ENCODE assay signal across 13 cellular contexts in genomic region chr7:73648593-73649332, GRCh38. TPM values are rescaled to one million over a fixed set of nuclear protein-coding genes. Genes with fewer than 3 reads are reported as not detected.
DNase-seq lines count a peak whose midpoint lies in the region; ATAC-seq, FAIRE-seq and TF ChIP-seq lines count a peak whose summit lies in the region.
"Had no signal": no experiment of that assay in that cellular context is flagged by ENCODE, and none has a peak within 500 bp of the region (broad histone marks: within the 10 kb centered on the region; RNA-seq: fewer than 3 reads in every experiment).

No MANE protein-coding gene starts in this region.

- no peak for ATAC-seq in A549
- ATAC-seq in activated T-helper 17 cell treated with anti-CD3 and anti-CD28 coated beads, Interleukin-2, amount 50 U/mL, for 72 hours (replicated peaks), result no peak

- no peaks in the 10 kb centered on the region for H3K9me3 Mint-ChIP-seq in Calu3 (ENCODE audit: low read depth, unreplicated experiment)
- H3K9me3 Mint-ChIP-seq in activated T-helper 17 cell treated with anti-CD3 and anti-CD28 coated beads, Interleukin-2, amount 50 U/mL, for 72 hours, result no peaks in the 10 kb centered on the region
- H3K9me3 Mint-ChIP-seq in immature natural killer cell, result no peaks in the 10 kb centered on the region

- H3K4me1 ChIP-seq in A549, result peaks cover 13% of the 10 kb centered on the region; the same call in 2 of the 3 replicates

- H3K4me1 Mint-ChIP-seq in Calu3 (ENCODE audit: low read depth, unreplicated experiment) (peaks cover 8% of the 10 kb centered on the region), immature natural killer cell (peaks cover 0 to 6% of the 10 kb centered on the region in 2 donors)
- H3K4me1 Mint-ChIP-seq in activated T-helper 17 cell treated with anti-CD3 and anti-CD28 coated beads, Interleukin-2, amount 50 U/mL, for 72 hours, result peaks cover 16% of the 10 kb centered on the region

- H3K27ac Mint-ChIP-seq in Calu3 (ENCODE audit: unreplicated experiment), result no peak overlapping the region
- peak overlapping the region; percentile 40 for H3K27ac Mint-ChIP-seq in activated T-helper 17 cell treated with anti-CD3 and anti-CD28 coated beads, Interleukin-2, amount 50 U/mL, for 72 hours
- no peak overlapping the region for H3K27ac Mint-ChIP-seq in immature natural killer cell

- peak overlapping the region; percentile 68; the same call in 1 of the 3 replicates for H3K4me3 ChIP-seq in A549

- no peak for TF ChIP-seq POLR2A in A549 (IDR thresholded peaks at IDR 0.05; ENCODE audit: low read length)

- DNase-seq in A549 (ENCODE audit: low read depth in 1 of 2, low spot score in 1 of 2) (no peak), Calu3 (no peak), immature natural killer cell (no peak), cerebellum (ENCODE audit: low spot score) (no peak), NCI-H510A treated with DMSO at 0.1 percent for 48 hours (lab: John Stamatoyannopoulos, UW) (no peak), NCI-H2171 treated with DMSO at 0.1 percent for 48 hours (lab: John Stamatoyannopoulos, UW) (no peak), DMS114 treated with DMSO at 0.1 percent for 48 hours (lab: John Stamatoyannopoulos, UW; ENCODE audit: unreplicated experiment) (no peak)
- DNase-seq: activated CD4-positive, CD25-positive, alpha-beta regulatory T cell; activated T-cell treated with anti-CD3 and anti-CD28 coated beads, Interleukin-2, amount 50 U/mL, for 48 hours; DND-41; MG63 had no signal

- TF ChIP-seq EP300 in A549 (IDR thresholded peaks at IDR 0.05), result no peak

- H3K4me3 Mint-ChIP-seq in Calu3 (ENCODE audit: low read depth, unreplicated experiment) (peak overlapping the region; percentile 55), immature natural killer cell (peak overlapping the region in 4 of 5 donors; percentile 26 to 53 (median 40))
- H3K4me3 Mint-ChIP-seq in activated T-helper 17 cell treated with anti-CD3 and anti-CD28 coated beads, Interleukin-2, amount 50 U/mL, for 72 hours, result peak overlapping the region; percentile 62

- H3K9me3 ChIP-seq in A549, result no peaks in the 10 kb centered on the region
- H3K9me3 ChIP-seq: MG63 had no signal

- H3K27ac ChIP-seq in A549, result peak overlapping the region; percentile 91 to 95; a peak in 5 of 6 replicates

- no peak for TF ChIP-seq RAD21 in A549 (conservative IDR thresholded peaks at IDR 0.05 in 1 of 2, IDR thresholded peaks at IDR 0.05 in 1 of 2)

- no peaks in the 10 kb centered on the region for H3K36me3 Mint-ChIP-seq in Calu3 (ENCODE audit: insufficient read depth, unreplicated experiment)
- no peaks in the 10 kb centered on the region for H3K36me3 Mint-ChIP-seq in activated T-helper 17 cell treated with anti-CD3 and anti-CD28 coated beads, Interleukin-2, amount 50 U/mL, for 72 hours (ENCODE audit: low read depth)
- no peaks in the 10 kb centered on the region for H3K36me3 Mint-ChIP-seq in immature natural killer cell

- peak overlapping the region; percentile 98 for H3K4me2 ChIP-seq in A549

- 73% methylated on average over 1 of the region's 1 CpG for WGBS in A549 (ENCODE audit: missing lambda C conversion rate)

- CTCF ChIA-PET in A549 (lab: Yijun Ruan, JAX), result interaction anchor here (1.1 to 4.0 kb wide), 2 partner anchors 19 to 41 kb away, joined by 4 to 17 read pairs; no protein-coding TSS in a partner anchor
- CTCF ChIA-PET in Calu3 (lab: Charles Lee), result interaction anchor here (1.0 kb wide), 1 partner anchor 27 kb away, joined by 5 read pairs; no protein-coding TSS in a partner anchor

- intact Hi-C loops in Calu3 (cut with micrococcal nuclease; ENCODE audit: unreplicated experiment), result no loop called here

- POLR2A ChIA-PET in A549 (lab: Yijun Ruan, JAX), result no interaction called here

- no peak for FAIRE-seq in A549 (lab: Jason Lieb, UNC)

- TF ChIP-seq CTCF in A549 (IDR thresholded peaks at IDR 0.05), result no peak
- no peak for TF ChIP-seq CTCF in Calu3 (IDR thresholded peaks at IDR 0.05; ENCODE audit: unreplicated experiment)

- H3K27me3 Mint-ChIP-seq in Calu3 (ENCODE audit: unreplicated experiment), result peaks cover 54% of the 10 kb centered on the region
- peaks cover 44% of the 10 kb centered on the region for H3K27me3 Mint-ChIP-seq in activated T-helper 17 cell treated with anti-CD3 and anti-CD28 coated beads, Interleukin-2, amount 50 U/mL, for 72 hours
- peaks cover 13 to 43% (median 14%) of the 10 kb centered on the region in 3 donors for H3K27me3 Mint-ChIP-seq in immature natural killer cell (ENCODE audit: low read depth in 3 of 3)

- BruUV-seq in Calu3 (replicated peaks; lab: Mats Ljungman, UMichigan), result no TSS peak

TF ChIP-seq in A549, 52 proteins besides CTCF, POLR2A, EP300 and RAD21 (continues in another document):
- TF ChIP-seq HOXA7 (CRISPR knock-in tag; IDR thresholded peaks at IDR 0.05) (no peak), PBX3 (IDR thresholded peaks at IDR 0.05) (no peak), REST (IDR thresholded peaks at IDR 0.05) (no peak)

RNA-seq across cellular contexts. Expression of gene VPS37D, which starts 18.9 kb away (rescaled TPM):
- polyA plus RNA-seq in A549 (2011; rRNA removed), result 3.3 and 3.8 TPM in 2 replicates
- polyA plus RNA-seq in A549 (2012; cell fraction: cytosol; rRNA removed), result 3.2 and 4.5 TPM in 2 replicates
- 3.2 and 3.6 TPM in 2 replicates for polyA plus RNA-seq in A549 (2012; cell fraction: nucleus; rRNA removed)
- 2.2 to 2.9 TPM (median 2.6 TPM) in 3 replicates for polyA plus RNA-seq in A549 (2017; fragmentation: RNase III; extraction: RNeasy Plus Mini Kit Qiagen cat#74134 plus additional on column Dnase treatment)
- polyA minus RNA-seq in A549 (2011; rRNA and poly(A)+ RNA removed), result 2.1 and 3.3 TPM in 2 replicates
- 0.94 and 1.3 TPM in 2 replicates for total RNA-seq in Calu3 (2022)
- total RNA-seq in activated T-helper 17 cell treated with anti-CD3 and anti-CD28 coated beads, Interleukin-2, amount 50 U/mL, for 72 hours, result under 1 TPM; 0.15 to 0.48 TPM
- under 1 TPM in 1 of 3 donors, not detected in 2; 0.39 TPM for polyA plus RNA-seq in immature natural killer cell
- total RNA-seq in cerebellum, result 14.7 TPM

RNA-seq across cellular contexts. Expression of gene MLXIPL, which starts 24.4 kb away (rescaled TPM):
- polyA plus RNA-seq in A549 (2011; rRNA removed) (1.4 and 2.2 TPM in 2 replicates), A549 (2017; fragmentation: RNase III; extraction: RNeasy Plus Mini Kit Qiagen cat#74134 plus additional on column Dnase treatment) (1.8 to 3.8 TPM (median 3.3 TPM) in 3 replicates), immature natural killer cell (not detected)
- polyA plus RNA-seq in A549 (2012; cell fraction: cytosol; rRNA removed), result 0.93 and 1.4 TPM in 2 replicates
- polyA plus RNA-seq in A549 (2012; cell fraction: nucleus; rRNA removed), result 11.2 and 12.0 TPM in 2 replicates
- 0.62 and 2.9 TPM in 2 replicates for polyA minus RNA-seq in A549 (2011; rRNA and poly(A)+ RNA removed)
- total RNA-seq in Calu3 (2022) (1.1 and 3.0 TPM in 2 replicates), cerebellum (1.1 TPM)
- total RNA-seq in activated T-helper 17 cell treated with anti-CD3 and anti-CD28 coated beads, Interleukin-2, amount 50 U/mL, for 72 hours, result not detected
- polyA plus RNA-seq: BJ had no signal

RNA-seq across cellular contexts. Expression of gene DNAJC30, which starts 34.5 kb away (rescaled TPM):
- polyA plus RNA-seq in A549 (2011; rRNA removed), result 5.2 and 5.7 TPM in 2 replicates
- 8.1 and 12.9 TPM in 2 replicates for polyA plus RNA-seq in A549 (2012; cell fraction: cytosol; rRNA removed)
- polyA plus RNA-seq in A549 (2012; cell fraction: nucleus; rRNA removed), result 11.4 and 13.4 TPM in 2 replicates
- 8.9 to 10.1 TPM (median 9.3 TPM) in 3 replicates for polyA plus RNA-seq in A549 (2017; fragmentation: RNase III; extraction: RNeasy Plus Mini Kit Qiagen cat#74134 plus additional on column Dnase treatment)
- 4.0 and 5.4 TPM in 2 replicates for polyA minus RNA-seq in A549 (2011; rRNA and poly(A)+ RNA removed)
- total RNA-seq in Calu3 (2022), result 10.1 and 10.5 TPM in 2 replicates
- total RNA-seq in activated T-helper 17 cell treated with anti-CD3 and anti-CD28 coated beads, Interleukin-2, amount 50 U/mL, for 72 hours, result 1 to 10 TPM; 5.3 to 7.6 TPM
- 1 to 10 TPM; 3.3 to 8.8 (median 7.3) TPM for polyA plus RNA-seq in immature natural killer cell
- total RNA-seq in cerebellum, result 3.3 TPM

RNA-seq across cellular contexts. Expression of gene BUD23, which starts 34.6 kb away (rescaled TPM):
- 131 and 161 TPM in 2 replicates for polyA plus RNA-seq in A549 (2011; rRNA removed)
- 174 and 207 TPM in 2 replicates for polyA plus RNA-seq in A549 (2012; cell fraction: cytosol; rRNA removed)
- polyA plus RNA-seq in A549 (2012; cell fraction: nucleus; rRNA removed), result 105 and 131 TPM in 2 replicates
- polyA plus RNA-seq in A549 (2017; fragmentation: RNase III; extraction: RNeasy Plus Mini Kit Qiagen cat#74134 plus additional on column Dnase treatment), result 130 to 145 TPM (median 134 TPM) in 3 replicates
- 64.7 and 68.8 TPM in 2 replicates for polyA minus RNA-seq in A549 (2011; rRNA and poly(A)+ RNA removed)
- total RNA-seq in Calu3 (2022), result 73.5 and 75.8 TPM in 2 replicates
- total RNA-seq in activated T-helper 17 cell treated with anti-CD3 and anti-CD28 coated beads, Interleukin-2, amount 50 U/mL, for 72 hours, result 10 to 100 TPM; 54.6 to 82.3 TPM
- polyA plus RNA-seq in immature natural killer cell, result 100 to 1,000 TPM; 121 to 208 (median 122) TPM
- total RNA-seq in cerebellum, result 17.0 TPM
